In the genomic region with DNA sequence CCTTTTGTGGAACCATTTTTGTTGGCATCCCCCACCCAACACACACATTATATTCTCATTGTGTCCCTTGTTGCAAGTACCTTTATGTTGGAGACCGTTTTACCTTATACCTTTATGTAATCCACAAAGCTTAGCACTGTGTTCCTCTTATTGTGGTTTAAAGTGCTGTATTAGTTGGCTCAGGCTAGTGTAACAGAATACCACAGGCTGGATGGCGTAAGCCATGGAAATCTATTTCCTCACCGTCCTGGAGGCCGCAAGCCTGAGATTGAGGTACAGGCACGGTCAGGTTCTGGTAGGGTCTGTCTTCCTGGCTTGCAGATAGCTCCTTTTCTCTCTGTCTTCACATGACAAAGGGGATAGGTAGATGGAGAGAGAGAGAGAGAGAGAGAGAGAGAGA, we compare ENCODE assay signal across 27 cellular contexts.
"Had no signal": no experiment of that assay in that cellular context is flagged by ENCODE, and none has a peak within 500 bp of the region (broad histone marks: within the 10 kb centered on the region; RNA-seq: fewer than 3 reads in every experiment).

No MANE protein-coding gene starts in this region.

- H3K36me3 ChIP-seq: ascending aorta, cardiac muscle cell, gastrocnemius medialis, pancreas, prostate gland, sigmoid colon, uterus had no signal

- H3K27me3 ChIP-seq: ascending aorta, cardiac muscle cell, dorsolateral prefrontal cortex, gastrocnemius medialis, pancreas, sigmoid colon, uterus had no signal

- H3K9me3 ChIP-seq: ascending aorta, gastrocnemius medialis, pancreas, prostate gland, sigmoid colon, uterus had no signal

- H3K4me1 ChIP-seq: ascending aorta, gastrocnemius medialis, pancreas, prostate gland, sigmoid colon, uterus had no signal

- H3K27ac ChIP-seq: ascending aorta, cardiac muscle cell, coronary artery, dorsolateral prefrontal cortex, gastrocnemius medialis, pancreas, prostate gland, sigmoid colon, uterus, WERI-Rb-1 had no signal

- DNase-seq: activated CD4-positive, alpha-beta memory T cell treated with anti-CD3 and anti-CD28 coated beads for 36 hours; activated CD4-positive, alpha-beta T cell treated with anti-CD3 and anti-CD28 coated beads, Interleukin-2, amount 10 ng/mL, durations not matched to agents 24 days and 14 days; activated CD4-positive, CD25-positive, alpha-beta regulatory T cell treated with anti-CD3 and anti-CD28 coated beads, Interleukin-2, amount 50 U/mL, for 72 hours; activated CD8-positive, alpha-beta memory T cell treated with anti-CD3 and anti-CD28 coated beads, Interleukin-2, amount 50 U/mL, for 4 hours; activated gamma-delta T cell; activated naive CD4-positive, alpha-beta T cell treated with anti-CD3 and anti-CD28 coated beads, Interleukin-2, amount 10 ng/mL, durations not matched to agents 7 days and 5 days; activated naive CD8-positive, alpha-beta T cell treated with anti-CD3 and anti-CD28 coated beads, Interleukin-2, amount 10 ng/mL, durations not matched to agents 7 days and 5 days; activated T-cell treated with anti-CD3 and anti-CD28 coated beads, Interleukin-2, amount 50 U/mL, for 1 hour; dorsolateral prefrontal cortex; effector memory CD4-positive, alpha-beta T cell; gastrocnemius medialis; glutamatergic neuron; left colon; naive B cell; nephron progenitor cell; pancreas; retina; sigmoid colon; small intestine; stimulated activated CD4-positive, alpha-beta T cell treated with anti-CD3 and anti-CD28 coated beads, Interleukin-4, amount 100 ng/mL, for 24 hours; T-helper 9 cell; uterus; WERI-Rb-1 had no signal

- H3K4me3 ChIP-seq: ascending aorta, cardiac muscle cell, coronary artery, dorsolateral prefrontal cortex, gastrocnemius medialis, pancreas, prostate gland, sigmoid colon, uterus had no signal
